ENCODE assay signal across 8 cellular contexts in genomic region chr4:169791527-169792156, GRCh38. TPM values are rescaled to one million over a fixed set of nuclear protein-coding genes. Genes with fewer than 3 reads are reported as not detected.
DNase-seq lines count a peak whose midpoint lies in the region; ATAC-seq, FAIRE-seq and TF ChIP-seq lines count a peak whose summit lies in the region.

No MANE protein-coding gene starts in this region.

- H3K27me3 ChIP-seq in endothelial cell of umbilical vein (ENCODE audit: control insufficient read depth in 2 of 2, insufficient read depth in 2 of 2, low read length in 2 of 2), result peaks cover 4 to 6% of the 10 kb centered on the region in 2 experiments
- H3K27me3 ChIP-seq in mesendoderm (ENCODE audit: insufficient read depth, low read length, poor library complexity), result no peaks in the 10 kb centered on the region
- no peaks in the 10 kb centered on the region for H3K27me3 ChIP-seq in testis

- peak overlapping the region; percentile 24 for H2AFZ ChIP-seq in endothelial cell of umbilical vein (ENCODE audit: low read depth, low read length)

- H3K79me1 ChIP-seq in mesendoderm (ENCODE audit: low read length), result no peaks in the 10 kb centered on the region

- no peak overlapping the region for H2AK5ac ChIP-seq in mesendoderm (ENCODE audit: low read length)

- no TSS peak for BruUV-seq in endothelial cell of umbilical vein (replicated peaks; lab: Mats Ljungman, UMichigan)

- dilution Hi-C loops in endothelial cell of umbilical vein (cut with MboI; ENCODE audit: extremely low pct_ligation_motif_present, low sequenced_read_pairs), result no loop called here

- H3K79me2 ChIP-seq in endothelial cell of umbilical vein (ENCODE audit: control insufficient read depth, insufficient read depth, low read length) (no peaks in the 10 kb centered on the region), mesendoderm (ENCODE audit: control insufficient read depth, insufficient read depth, low read length) (no peaks in the 10 kb centered on the region)

- H3K4me2 ChIP-seq in endothelial cell of umbilical vein (ENCODE audit: insufficient read depth, low read length) (no peak overlapping the region), mesendoderm (ENCODE audit: low read length) (peak overlapping the region; percentile 11)

- CTCF ChIA-PET in endothelial cell of umbilical vein (lab: Charles Lee), result interaction anchor here (0.6 to 1.9 kb wide), 12 partner anchors 13 to 257 kb away, joined by 3 to 21 read pairs (median 4); partner anchors contain the start of genes CLCN3 and NEK1

- H3K27ac ChIP-seq in VCaP (no peak overlapping the region), endothelial cell of umbilical vein (ENCODE audit: insufficient read depth, low read depth, low read length) (no peak overlapping the region), mesendoderm (ENCODE audit: low read depth, low read length) (no peak overlapping the region), testis (no peak overlapping the region)

- H2BK120ac ChIP-seq in mesendoderm (ENCODE audit: low read depth, low read length), result no peak overlapping the region

- TF ChIP-seq POLR2A in endothelial cell of umbilical vein (IDR thresholded peaks at IDR 0.05; ENCODE audit: low read depth, low read length) (no peak), testis (IDR thresholded peaks at IDR 0.05) (no peak)

- H3K4me1 ChIP-seq in endothelial cell of umbilical vein (ENCODE audit: control insufficient read depth, extremely low read depth, insufficient read depth, low read length) (no peaks in the 10 kb centered on the region), mesendoderm (ENCODE audit: control insufficient read depth, low read depth, low read length) (no peaks in the 10 kb centered on the region), testis (peaks cover 3% of the 10 kb centered on the region)

- peak; percentile 17 for DNase-seq in SKM-1 treated with dmso at 0.1 percent for 144 hours (lab: John Stamatoyannopoulos, UW; ENCODE audit: unreplicated experiment)
- no peak for DNase-seq in SKM-1 (lab: John Stamatoyannopoulos, UW; ENCODE audit: unreplicated experiment)
- peak; percentile 57 for DNase-seq in NCI-H1694 treated with DMSO at 0.1 percent for 48 hours (lab: John Stamatoyannopoulos, UW)
- DNase-seq in endothelial cell of umbilical vein (ENCODE audit: low read depth, low spot score), result peak; percentile 64
- peak; percentile 78 for DNase-seq in mesendoderm
- peak; percentile 71 for DNase-seq in testis

- peak; percentile 93 for TF ChIP-seq CTCF in VCaP (conservative IDR thresholded peaks at IDR 0.05)
- peak; percentile 40 to 41 for TF ChIP-seq CTCF in endothelial cell of umbilical vein (IDR thresholded peaks at IDR 0.05; ENCODE audit: extremely low read depth in 1 of 2, insufficient read depth in 1 of 2, low read depth in 1 of 2, low read length in 2 of 2)
- peak in 2 of 3 experiments; percentile 37 to 46 for TF ChIP-seq CTCF in testis (IDR thresholded peaks at IDR 0.05)

- H3K9me3 ChIP-seq in endothelial cell of umbilical vein (replicated peaks; ENCODE audit: control insufficient read depth, insufficient read depth, low read length), result no peaks in the 10 kb centered on the region
- H3K9me3 ChIP-seq in testis, result no peaks in the 10 kb centered on the region

- intact Hi-C loops in endothelial cell of umbilical vein (cut with micrococcal nuclease), result loop anchor here (1.0 to 5.0 kb wide), 2 partner anchors 178 to 296 kb away; partner anchors contain the start of gene AADAT
- intact Hi-C loops in testis (cut with DNase I; ENCODE audit: low total_unique reads), result no loop called here

- no peak overlapping the region for H3K4me3 ChIP-seq in endothelial cell of umbilical vein (replicated peaks in 1 of 3; ENCODE audit: insufficient read depth in 1 of 3, low read depth in 1 of 3, low read length in 3 of 3)
- no peak overlapping the region for H3K4me3 ChIP-seq in mesendoderm (ENCODE audit: low read length)
- peak overlapping the region in 1 of 2 donors; percentile 18 for H3K4me3 ChIP-seq in testis

- no peak overlapping the region for H3K4ac ChIP-seq in mesendoderm (ENCODE audit: low read depth, low read length)

- H4K8ac ChIP-seq in mesendoderm (ENCODE audit: low read depth, low read length), result no peak overlapping the region

- peak; percentile 80 for FAIRE-seq in endothelial cell of umbilical vein (lab: Jason Lieb, UNC)

- WGBS in mesendoderm (ENCODE audit: extremely low coverage, insufficient coverage, low lambda C conversion rate), result no CpG with 5 or more reads among the region's 29 CpGs
- 4 to 11% methylated on average over 28 to 29 of the region's 29 CpGs for WGBS in testis, 2 donors

- H4K20me1 ChIP-seq in endothelial cell of umbilical vein (replicated peaks; ENCODE audit: control insufficient read depth, extremely low read depth, insufficient read depth, low read length), result no peaks in the 10 kb centered on the region

- H3K23ac ChIP-seq in mesendoderm (ENCODE audit: low read length), result no peak overlapping the region

- POLR2A ChIA-PET in endothelial cell of umbilical vein (lab: Charles Lee), result no interaction called here

- peak overlapping the region; percentile 35 for H3K56ac ChIP-seq in mesendoderm (ENCODE audit: low read length)

- no peak overlapping the region for H2BK5ac ChIP-seq in mesendoderm (ENCODE audit: low read length)

- H3K9ac ChIP-seq in endothelial cell of umbilical vein (replicated peaks; ENCODE audit: extremely low read depth, insufficient read depth, low read length), result no peak overlapping the region
- H3K9ac ChIP-seq in mesendoderm (ENCODE audit: low read length), result no peak overlapping the region

- ATAC-seq in GM18858 (IDR thresholded peaks at IDR 0.05; ENCODE audit: unreplicated experiment), result no peak

- H3K18ac ChIP-seq in mesendoderm (ENCODE audit: low read length), result peak overlapping the region; percentile 28

- H2BK15ac ChIP-seq in mesendoderm (replicated peaks; ENCODE audit: low read depth), result no peak overlapping the region

- H3K36me3 ChIP-seq in endothelial cell of umbilical vein (ENCODE audit: control insufficient read depth in 2 of 2, extremely low read depth in 1 of 2, insufficient read depth in 2 of 2, low read length in 2 of 2), result no peaks in the 10 kb centered on the region
- H3K36me3 ChIP-seq in mesendoderm (ENCODE audit: control insufficient read depth, insufficient read depth, low read length), result no peaks in the 10 kb centered on the region
- H3K36me3 ChIP-seq in testis (ENCODE audit: low read depth, missing control alignments), result no peaks in the 10 kb centered on the region

- no peak overlapping the region for H4K5ac ChIP-seq in mesendoderm (ENCODE audit: low read length)

- no peaks in the 10 kb centered on the region for H3K9me1 ChIP-seq in endothelial cell of umbilical vein (replicated peaks; ENCODE audit: control insufficient read depth, extremely low read depth, insufficient read depth, low read length)

TF ChIP-seq in endothelial cell of umbilical vein, 7 proteins besides CTCF, POLR2A, EP300 and RAD21:
- TF ChIP-seq POLR2AphosphoS5 (IDR thresholded peaks at IDR 0.05; ENCODE audit: insufficient read depth, low read depth, low read length) (no peak), GATA2 (IDR thresholded peaks at IDR 0.05; ENCODE audit: insufficient read depth, insufficient read length, low read depth, low read length) (no peak), FOS (IDR thresholded peaks at IDR 0.05; ENCODE audit: borderline replicate concordance, insufficient read depth, low read length) (no peak), JUN (IDR thresholded peaks at IDR 0.05; ENCODE audit: borderline replicate concordance, insufficient read depth, insufficient read length, low read depth) (no peak), MYC (IDR thresholded peaks at IDR 0.05; ENCODE audit: low read depth, low read length) (no peak), MAX (IDR thresholded peaks at IDR 0.05; ENCODE audit: insufficient read depth, insufficient read length) (no peak), EZH2 (IDR thresholded peaks at IDR 0.05; ENCODE audit: borderline replicate concordance, low read depth, low read length, severe bottlenecking) (no peak)

RNA-seq across cellular contexts. Expression of gene HPF1, which starts 33.9 kb away (rescaled TPM):
- total RNA-seq in endothelial cell of umbilical vein (30.1 and 30.3 TPM in 2 replicates), testis (10 to 100 TPM; 16.8 to 24.6 TPM)
- polyA plus RNA-seq in endothelial cell of umbilical vein (7.7 and 16.1 TPM in 2 replicates), testis (ENCODE audit: insufficient read depth, low read depth, low replicate concordance) (18.9 TPM)
- polyA plus RNA-seq in endothelial cell of umbilical vein (2011; cell fraction: cytosol; rRNA removed), result 24.2 and 26.3 TPM in 2 replicates
- polyA plus RNA-seq in endothelial cell of umbilical vein (2011; cell fraction: nucleus; rRNA removed), result 9.2 and 12.5 TPM in 2 replicates
- polyA plus RNA-seq in endothelial cell of umbilical vein (2012), result 24.2 and 38.9 TPM in 2 replicates
- 3.4 and 4.2 TPM in 2 replicates for polyA minus RNA-seq in endothelial cell of umbilical vein
- 3.6 TPM for polyA minus RNA-seq in endothelial cell of umbilical vein (2011; cell fraction: cytosol; rRNA and poly(A)+ RNA removed)
- 2.5 and 3.8 TPM in 2 replicates for polyA minus RNA-seq in endothelial cell of umbilical vein (2011; cell fraction: nucleus; rRNA and poly(A)+ RNA removed)
- polyA plus RNA-seq in mesendoderm (2013, experiment 1 of 2), result 41.3 TPM
- polyA plus RNA-seq in mesendoderm (2013, experiment 2 of 2), result 42.1 TPM

Comparison
In these comparisons a context has a peak if more than half of its experiments do, and no peak if none do; other contexts are left out.
1. CTCF ChIP-seq: peak in every context shown above with its lines; median percentile 93 in VCaP; 42 in testis; 40 in endothelial cell of umbilical vein.